In the genomic region with DNA sequence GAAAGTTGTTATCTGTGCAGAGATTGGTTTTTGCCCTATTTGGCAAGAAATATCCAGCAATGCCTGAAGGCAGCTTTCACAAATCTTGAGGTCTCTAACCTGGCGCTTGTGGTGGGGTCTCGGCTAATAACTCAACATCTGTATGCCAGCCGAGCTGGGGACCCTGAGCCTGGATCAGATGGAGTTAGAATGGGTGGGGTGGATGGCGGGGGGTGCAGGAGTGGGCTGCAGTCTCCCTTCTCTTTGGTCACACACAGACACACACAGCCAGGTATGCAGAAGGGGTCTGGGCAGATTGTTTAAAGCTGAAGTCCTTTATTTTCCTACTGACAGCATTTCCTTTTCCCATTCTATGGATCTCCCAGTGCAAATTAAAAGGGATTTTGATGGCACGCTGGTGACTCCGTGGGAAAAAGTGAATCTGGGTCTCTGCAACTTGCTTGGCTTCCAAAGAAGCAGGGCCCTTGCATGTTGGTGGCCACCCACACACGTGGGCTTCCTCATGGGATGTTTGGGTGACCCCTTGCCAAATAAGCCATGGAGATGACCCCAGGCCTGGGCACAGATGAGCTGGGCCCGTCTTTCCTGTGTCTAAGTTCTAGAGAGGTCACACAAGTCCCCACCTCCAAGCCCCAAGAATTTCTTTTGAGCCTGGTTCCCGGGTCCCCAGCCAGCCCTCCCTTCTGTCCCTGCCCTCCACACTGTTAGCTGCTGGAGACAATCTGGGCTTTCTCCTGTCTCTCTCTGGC, we compare ENCODE assay signal across 18 cellular contexts. TPM values are rescaled to one million over a fixed set of nuclear protein-coding genes. Genes with fewer than 3 reads are reported as not detected.
DNase-seq lines count a peak whose midpoint lies in the region; ATAC-seq and TF ChIP-seq lines count a peak whose summit lies in the region.
"Had no signal": no experiment of that assay in that cellular context is flagged by ENCODE, and none has a peak within 500 bp of the region (broad histone marks: within the 10 kb centered on the region; RNA-seq: fewer than 3 reads in every experiment).

No MANE protein-coding gene starts in this region.

- H3K9me3 Mint-ChIP-seq in CD14-positive monocyte, result no peaks in the 10 kb centered on the region
- H3K9me3 Mint-ChIP-seq: activated naive CD4-positive, alpha-beta T cell treated with anti-CD3 and anti-CD28 coated beads, Interleukin-2, amount 50 U/mL, for 72 hours had no signal

- H3K36me3 Mint-ChIP-seq in CD14-positive monocyte, result no peaks in the 10 kb centered on the region
- H3K36me3 Mint-ChIP-seq: activated naive CD4-positive, alpha-beta T cell treated with anti-CD3 and anti-CD28 coated beads, Interleukin-2, amount 50 U/mL, for 72 hours; CD4-positive, alpha-beta memory T cell had no signal

- H3K4me1 Mint-ChIP-seq in CD14-positive monocyte, result no peaks in the 10 kb centered on the region
- H3K4me1 Mint-ChIP-seq: CD4-positive, alpha-beta memory T cell had no signal

- TF ChIP-seq CTCF in CD14-positive monocyte (IDR thresholded peaks at IDR 0.05), result no peak

- DNase-seq in islet precursor cell (peak; percentile 37), SKM-1 treated with dmso at 0.1 percent for 144 hours (lab: John Stamatoyannopoulos, UW; ENCODE audit: unreplicated experiment) (no peak), CD14-positive monocyte (ENCODE audit: low spot score) (no peak), NCI-H128 (lab: John Stamatoyannopoulos, UW; ENCODE audit: unreplicated experiment) (no peak)
- DNase-seq: ACHN; activated T-cell treated with anti-CD3 and anti-CD28 coated beads, Interleukin-2, amount 50 U/mL, for 1 hour; CD4-positive, alpha-beta memory T cell; DND-41; NCI-H1930; PC-9; right cardiac atrium had no signal

- intact Hi-C loops in CD14-positive monocyte (cut with micrococcal nuclease), result no loop called here

- peak overlapping the region in 1 of 2 donors; percentile 59 for H3K4me3 Mint-ChIP-seq in CD14-positive monocyte
- H3K4me3 Mint-ChIP-seq: CD4-positive, alpha-beta memory T cell had no signal

- peaks cover 9 to 32% (median 27%) of the 10 kb centered on the region in 3 donors for H3K27me3 Mint-ChIP-seq in CD14-positive monocyte (ENCODE audit: low read depth in 3 of 3)

- ATAC-seq in GM18907 (IDR thresholded peaks at IDR 0.05; ENCODE audit: unreplicated experiment) (peak; percentile 15), GM21619 (IDR thresholded peaks at IDR 0.05; ENCODE audit: unreplicated experiment) (peak; percentile 16), HG03354 (IDR thresholded peaks at IDR 0.05; ENCODE audit: poor library complexity, severe bottlenecking, unreplicated experiment) (peak; percentile 39), HG02852 (IDR thresholded peaks at IDR 0.05; ENCODE audit: unreplicated experiment) (no peak)
- ATAC-seq: activated naive CD4-positive, alpha-beta T cell treated with anti-CD3 and anti-CD28 coated beads, Interleukin-2, amount 50 U/mL, for 72 hours; esophagus mucosa; right cardiac atrium had no signal

- no peak overlapping the region for H3K27ac Mint-ChIP-seq in CD14-positive monocyte
- H3K27ac Mint-ChIP-seq: activated naive CD4-positive, alpha-beta T cell treated with anti-CD3 and anti-CD28 coated beads, Interleukin-2, amount 50 U/mL, for 72 hours; CD4-positive, alpha-beta memory T cell had no signal

RNA-seq across cellular contexts. Expression of gene EMX2, which starts 40.0 kb away (rescaled TPM):
- not detected for polyA plus RNA-seq in CD14-positive monocyte
- polyA plus RNA-seq: CD4-positive, alpha-beta memory T cell; mammary epithelial cell had no signal
